11 cellular contexts compared by ENCODE assay signal in genomic region chr14:105316968-105317498, GRCh38. TPM values are rescaled to one million over a fixed set of nuclear protein-coding genes. Genes with fewer than 3 reads are reported as not detected.
DNase-seq lines count a peak whose midpoint lies in the region; ATAC-seq and TF ChIP-seq lines count a peak whose summit lies in the region.
"Had no signal": no experiment of that assay in that cellular context is flagged by ENCODE, and none has a peak within 500 bp of the region (broad histone marks: within the 10 kb centered on the region; RNA-seq: fewer than 3 reads in every experiment).

No MANE protein-coding gene starts in this region.

- no peak for TF ChIP-seq CTCF in CD8-positive, alpha-beta T cell (IDR thresholded peaks at IDR 0.05)
- TF ChIP-seq CTCF in HEK293 (tag by site-specific recombination; IDR thresholded peaks at IDR 0.05) (no peak), prostate gland (IDR thresholded peaks at IDR 0.05) (no peak)

- H3K9me3 Mint-ChIP-seq in CD8-positive, alpha-beta T cell: no peaks in the 10 kb centered on the region
- no peaks in the 10 kb centered on the region for H3K9me3 Mint-ChIP-seq in dendritic cell treated with granulocyte-macrophage colony-stimulating factor and Interleukin-4, amounts not matched to agents 40 ng/mL and 50 ng/mL, for 4 days

- no peaks in the 10 kb centered on the region for H3K27me3 ChIP-seq in CD8-positive, alpha-beta T cell (ENCODE audit: insufficient read depth, low read length)
- no peaks in the 10 kb centered on the region for H3K27me3 ChIP-seq in prostate gland (replicated peaks; ENCODE audit: insufficient read depth)

- no peaks in the 10 kb centered on the region for H3K36me3 Mint-ChIP-seq in CD8-positive, alpha-beta T cell
- H3K36me3 Mint-ChIP-seq in dendritic cell treated with granulocyte-macrophage colony-stimulating factor and Interleukin-4, amounts not matched to agents 40 ng/mL and 50 ng/mL, for 4 days (ENCODE audit: low read depth): peaks cover 9% of the 10 kb centered on the region

- H3K4me1 ChIP-seq in CD8-positive, alpha-beta T cell (ENCODE audit: insufficient read depth, low read length): peaks cover 21% of the 10 kb centered on the region
- peaks cover 7% of the 10 kb centered on the region for H3K4me1 ChIP-seq in HEK293 (ENCODE audit: control insufficient read depth, insufficient read depth, low read length)
- H3K4me1 ChIP-seq in prostate gland (replicated peaks): peaks cover 7% of the 10 kb centered on the region

- no peak for TF ChIP-seq POLR2A in prostate gland (IDR thresholded peaks at IDR 0.05)

- DNase-seq in CD8-positive, alpha-beta T cell: no peak
- peak; percentile 33 for DNase-seq in prostate gland (ENCODE audit: low spot score)
- DNase-seq in stimulated activated CD4-positive, alpha-beta T cell treated with anti-CD3 and anti-CD28 coated beads, Interleukin-1b, Interleukin-23, amount 100 ng/mL, for 48 hours: no peak
- DNase-seq: MM.1S, OCI-M1, WERI-Rb-1 had no signal

- H3K4me3 ChIP-seq in CD8-positive, alpha-beta T cell (ENCODE audit: low read depth, low read length): no peak overlapping the region
- H3K4me3 ChIP-seq in HEK293 (ENCODE audit: low read depth, low read length) (no peak overlapping the region), prostate gland (no peak overlapping the region)

- H3K4me1 Mint-ChIP-seq in CD8-positive, alpha-beta T cell (ENCODE audit: low read depth): peaks cover 25% of the 10 kb centered on the region
- peaks cover 48% of the 10 kb centered on the region for H3K4me1 Mint-ChIP-seq in dendritic cell treated with granulocyte-macrophage colony-stimulating factor and Interleukin-4, amounts not matched to agents 40 ng/mL and 50 ng/mL, for 4 days (ENCODE audit: low read depth)

- no peak for ATAC-seq in CD8-positive, alpha-beta T cell
- no peak for ATAC-seq in HG02623 (IDR thresholded peaks at IDR 0.05; ENCODE audit: unreplicated experiment)
- ATAC-seq in GM18519 (IDR thresholded peaks at IDR 0.05; ENCODE audit: low FRiP score, unreplicated experiment): no peak
- no peak for ATAC-seq in HG03025 (IDR thresholded peaks at IDR 0.05; ENCODE audit: low FRiP score, unreplicated experiment)

- no peak overlapping the region for H3K27ac ChIP-seq in CD8-positive, alpha-beta T cell (ENCODE audit: low read depth, low read length)
- no peak overlapping the region for H3K27ac ChIP-seq in HEK293 (ENCODE audit: extremely low read depth, low read depth, low read length)
- H3K27ac ChIP-seq in prostate gland: peak overlapping the region; percentile 26 to 81
- H3K27ac ChIP-seq: WERI-Rb-1 had no signal

- CTCF ChIA-PET in CD8-positive, alpha-beta T cell (lab: Charles Lee): interaction anchor here (1.5 kb wide), 1 partner anchor 14 kb away, joined by 3 read pairs; no protein-coding TSS in a partner anchor
- CTCF ChIA-PET in HEK293 (lab: Yijun Ruan, JAX): no interaction called here

- no peaks in the 10 kb centered on the region for H3K27me3 Mint-ChIP-seq in CD8-positive, alpha-beta T cell (ENCODE audit: low read depth)
- no peaks in the 10 kb centered on the region for H3K27me3 Mint-ChIP-seq in dendritic cell treated with granulocyte-macrophage colony-stimulating factor and Interleukin-4, amounts not matched to agents 40 ng/mL and 50 ng/mL, for 4 days

- intact Hi-C loops in CD8-positive, alpha-beta T cell (cut with DNase I, micrococcal nuclease): loop anchor here in 1 of 2 experiments (5.0 kb wide), 1 partner anchor 520 kb away; the partner anchor contains the start of gene AKT1
- intact Hi-C loops in dendritic cell treated with granulocyte-macrophage colony-stimulating factor and Interleukin-4, amounts not matched to agents 40 ng/mL and 50 ng/mL, for 4 days (cut with micrococcal nuclease): no loop called here
- intact Hi-C loops in prostate gland (cut with DNase I): loop anchor here (5.0 kb wide), 1 partner anchor 165 kb away; no protein-coding TSS in a partner anchor

- no peaks in the 10 kb centered on the region for H3K36me3 ChIP-seq in CD8-positive, alpha-beta T cell (ENCODE audit: insufficient read depth, low read length)
- no peaks in the 10 kb centered on the region; a peak in 1 of 3 replicates for H3K36me3 ChIP-seq in HEK293 (ENCODE audit: control insufficient read depth in 2 of 2, insufficient read depth in 1 of 2, low read length in 2 of 2)
- no peaks in the 10 kb centered on the region for H3K36me3 ChIP-seq in prostate gland
- H3K36me3 ChIP-seq: WERI-Rb-1 had no signal

- no peaks in the 10 kb centered on the region for H3K9me3 ChIP-seq in CD8-positive, alpha-beta T cell (ENCODE audit: low read length)
- H3K9me3 ChIP-seq in HEK293 (ENCODE audit: control insufficient read depth, insufficient read depth, low read depth, low read length) (no peaks in the 10 kb centered on the region), prostate gland (no peaks in the 10 kb centered on the region)

- no peak overlapping the region for H3K27ac Mint-ChIP-seq in CD8-positive, alpha-beta T cell
- H3K27ac Mint-ChIP-seq in dendritic cell treated with granulocyte-macrophage colony-stimulating factor and Interleukin-4, amounts not matched to agents 40 ng/mL and 50 ng/mL, for 4 days: peak overlapping the region; percentile 88

- peak overlapping the region; percentile 11 for H3K4me3 Mint-ChIP-seq in CD8-positive, alpha-beta T cell
- peak overlapping the region; percentile 94 for H3K4me3 Mint-ChIP-seq in dendritic cell treated with granulocyte-macrophage colony-stimulating factor and Interleukin-4, amounts not matched to agents 40 ng/mL and 50 ng/mL, for 4 days

- POLR2A ChIA-PET in CD8-positive, alpha-beta T cell (lab: Charles Lee): no interaction called here
- POLR2A ChIA-PET in HEK293 (lab: Yijun Ruan, JAX): interaction anchor here (0.8 to 3.1 kb wide), 2 partner anchors 16 to 17 kb away, joined by 3 to 36 read pairs; partner anchors contain the start of gene BRF1

- 44% methylated on average over 18 of the region's 18 CpGs for WGBS in prostate gland

TF ChIP-seq in HEK293, 187 proteins besides CTCF, POLR2A, EP300 and RAD21:
- no peak for TF ChIP-seq ZNF132 (tag by site-specific recombination; IDR thresholded peaks at IDR 0.05; ENCODE audit: borderline replicate concordance)
- 0 out of 2 replicates have a peak, but pooled peaks have one; percentile 15 for TF ChIP-seq ZBTB48 (tag by site-specific recombination; IDR thresholded peaks at IDR 0.05)
- peak; percentile 28; the same call in 1 of the 2 replicates for TF ChIP-seq ZBTB8A (tag by site-specific recombination; IDR thresholded peaks at IDR 0.05)
- no peak for TF ChIP-seq ZFP37 (tag by site-specific recombination; IDR thresholded peaks at IDR 0.05)
- no peak for TF ChIP-seq YY2 (tag by site-specific recombination; IDR thresholded peaks at IDR 0.05)
- peak; percentile 99 for TF ChIP-seq ZNF146 (tag by site-specific recombination; IDR thresholded peaks at IDR 0.05)
- TF ChIP-seq ZNF621 (tag by site-specific recombination; IDR thresholded peaks at IDR 0.05): no peak
- no peak for TF ChIP-seq TCF7L2 (IDR thresholded peaks at IDR 0.05; ENCODE audit: borderline replicate concordance, low read depth, low read length)
- TF ChIP-seq ZNF311 (tag by site-specific recombination; IDR thresholded peaks at IDR 0.05; ENCODE audit: borderline replicate concordance): no peak
- peak; percentile 19; the same call in 1 of the 2 replicates for TF ChIP-seq KLF8 (tag by site-specific recombination; IDR thresholded peaks at IDR 0.05)
- peak; percentile 1 for TF ChIP-seq ZBTB26 (tag by site-specific recombination; optimal IDR thresholded peaks at IDR 0.05)

RNA-seq across cellular contexts. Expression of gene PACS2, which starts 2.5 kb away (rescaled TPM):
- total RNA-seq in CD8-positive, alpha-beta T cell: 10 to 100 TPM; 46.5 to 56.1 TPM
- 100 to 1,000 TPM in 1 of 2 donors, 10 to 100 TPM in 1; 48.5 to 124 TPM for total RNA-seq in prostate gland

RNA-seq across cellular contexts. Expression of gene BRF1, which starts 16.2 kb away (rescaled TPM):
- 10 to 100 TPM; 60.0 to 61.2 TPM for total RNA-seq in CD8-positive, alpha-beta T cell
- 10 to 100 TPM; 64.9 to 88.9 TPM for total RNA-seq in prostate gland

Comparison
In these comparisons a context has a peak if more than half of its experiments do, and no peak if none do; other contexts are left out.
1. H3K27ac ChIP-seq: peak in prostate gland (2 of 2); none in CD8-positive, alpha-beta T cell (single experiment) and HEK293 (single experiment).